20 cellular contexts compared by ENCODE assay signal in the genomic region with DNA sequence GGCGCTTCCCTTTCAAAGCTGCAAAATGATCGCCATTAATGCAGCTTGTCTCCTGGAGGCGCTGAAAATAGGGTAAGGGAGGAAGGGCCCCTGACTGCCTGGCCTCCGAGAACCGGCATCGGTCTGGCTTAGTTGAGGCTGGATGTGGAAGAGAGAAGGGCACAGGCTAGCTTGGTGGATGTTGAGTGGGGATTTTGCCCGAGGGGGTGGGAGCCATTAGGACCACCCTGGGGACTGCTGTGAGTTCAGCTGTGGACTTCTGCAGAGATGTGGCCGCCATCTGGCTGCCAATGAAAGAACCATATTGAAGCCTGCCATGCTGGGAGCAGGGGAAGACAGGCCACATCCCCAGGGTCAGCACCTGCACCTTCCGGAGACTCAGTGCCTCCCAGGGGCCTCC. TPM values are rescaled to one million over a fixed set of nuclear protein-coding genes. Genes with fewer than 3 reads are reported as not detected.
DNase-seq lines count a peak whose midpoint lies in the region; ATAC-seq and TF ChIP-seq lines count a peak whose summit lies in the region.
"Had no signal": no experiment of that assay in that cellular context is flagged by ENCODE, and none has a peak within 500 bp of the region (broad histone marks: within the 10 kb centered on the region; RNA-seq: fewer than 3 reads in every experiment).

No MANE protein-coding gene starts in this region.

- no peak overlapping the region for H4K91ac ChIP-seq in H9 (ENCODE audit: insufficient read length, low read depth, low read length)
- H4K91ac ChIP-seq in neuronal stem cell (ENCODE audit: low read depth, low read length, poor library complexity), result no peak overlapping the region

- H3K27ac Mint-ChIP-seq in H9 (no peak overlapping the region), chondrocyte (ENCODE audit: unreplicated experiment) (no peak overlapping the region)
- H3K27ac Mint-ChIP-seq: CD4-positive, alpha-beta memory T cell had no signal

- no peak overlapping the region for H3K56ac ChIP-seq in H9 (ENCODE audit: insufficient read length, low read depth, low read length)

- H3K9me3 ChIP-seq in H9 (ENCODE audit: control insufficient read depth, low read depth, low read length) (no peaks in the 10 kb centered on the region), neuronal stem cell (replicated peaks in 1 of 2; ENCODE audit: control insufficient read depth in 2 of 2, insufficient read depth in 1 of 2, low read depth in 1 of 2, low read length in 2 of 2) (no peaks in the 10 kb centered on the region)
- H3K9me3 ChIP-seq: A549 had no signal

- H3K9me3 Mint-ChIP-seq in H9 (no peaks in the 10 kb centered on the region), chondrocyte (ENCODE audit: low read depth) (no peaks in the 10 kb centered on the region)
- H3K9me3 Mint-ChIP-seq: CD4-positive, alpha-beta memory T cell had no signal

- no peak overlapping the region for H3K14ac ChIP-seq in H9 (ENCODE audit: insufficient read depth, low read length)
- H3K14ac ChIP-seq in neuronal stem cell (ENCODE audit: low read length), result peak overlapping the region; percentile 47

- peak; percentile 23 for DNase-seq in H9
- DNase-seq in chondrocyte (ENCODE audit: low spot score), result peak; percentile 41
- no peak for DNase-seq in neuronal stem cell (ENCODE audit: low spot score)
- DNase-seq in retina, result peak; percentile 53
- DNase-seq in stimulated activated CD4-positive, alpha-beta T cell treated with anti-CD3 and anti-CD28 coated beads, Interleukin-4, amount 100 ng/mL, for 24 hours, result no peak
- no peak for DNase-seq in ACHN
- DNase-seq: 8988T; C1 segment of cervical spinal cord; Calu3; CD4-positive, alpha-beta memory T cell; COR-L47; DMS53; DMS79 treated with DMSO at 0.1 percent for 48 hours; GF-D8; GOT3; HCEC 1CT had no signal

- H2AFZ ChIP-seq in H9 (ENCODE audit: low read length), result no peak overlapping the region
- peak overlapping the region; percentile 54 for H2AFZ ChIP-seq in neuronal stem cell (ENCODE audit: low read length)

- in situ Hi-C loops in ACHN (cut with HindIII; ENCODE audit: low pct_ligation_motif_present, low pct_unique_long_range_greater_than_20kb, low sequenced_read_pairs), result no loop called here

- no peak overlapping the region for H3K23ac ChIP-seq in H9 (ENCODE audit: insufficient read length, low read depth, low read length)
- peak overlapping the region; percentile 89 for H3K23ac ChIP-seq in neuronal stem cell (ENCODE audit: low read depth, low read length, poor library complexity)

- no peak overlapping the region for H3K4me3 Mint-ChIP-seq in H9
- H3K4me3 Mint-ChIP-seq in chondrocyte (ENCODE audit: unreplicated experiment), result no peak overlapping the region
- H3K4me3 Mint-ChIP-seq: CD4-positive, alpha-beta memory T cell had no signal

- peaks cover 21% of the 10 kb centered on the region for H3K27me3 Mint-ChIP-seq in H9 (ENCODE audit: low read depth)
- peaks cover 19% of the 10 kb centered on the region for H3K27me3 Mint-ChIP-seq in chondrocyte (ENCODE audit: low read depth)

- H2AK5ac ChIP-seq in H9 (ENCODE audit: insufficient read length, low read length), result no peak overlapping the region
- peak overlapping the region; percentile 45 for H2AK5ac ChIP-seq in neuronal stem cell (ENCODE audit: low read depth, low read length)

- no peaks in the 10 kb centered on the region for H3K36me3 Mint-ChIP-seq in H9 (ENCODE audit: insufficient read depth in 1 of 3, low read depth in 3 of 3)
- no peaks in the 10 kb centered on the region for H3K36me3 Mint-ChIP-seq in chondrocyte (ENCODE audit: low read depth)
- H3K36me3 Mint-ChIP-seq: CD4-positive, alpha-beta memory T cell had no signal

- H3K36me3 ChIP-seq in neuronal stem cell (replicated peaks in 1 of 2; ENCODE audit: control insufficient read depth in 2 of 2, insufficient read depth in 2 of 2, low read length in 2 of 2), result no peaks in the 10 kb centered on the region

- no peak overlapping the region for H2BK12ac ChIP-seq in H9 (ENCODE audit: insufficient read length, low read depth, low read length)
- peak overlapping the region; percentile 30 for H2BK12ac ChIP-seq in neuronal stem cell (ENCODE audit: low read length)

- H4K8ac ChIP-seq in H9 (replicated peaks; ENCODE audit: insufficient read length, low read depth, low read length) (no peak overlapping the region), neuronal stem cell (ENCODE audit: low read depth, low read length) (no peak overlapping the region)

- H3K79me2 ChIP-seq in H9 (ENCODE audit: insufficient read depth, low read length), result no peaks in the 10 kb centered on the region

- no peak overlapping the region for H4K5ac ChIP-seq in H9 (ENCODE audit: insufficient read length, low read depth, low read length)

- H3K18ac ChIP-seq in H9 (ENCODE audit: insufficient read length, low read depth, low read length) (no peak overlapping the region), neuronal stem cell (ENCODE audit: low read length) (peak overlapping the region; percentile 63)

- H3K4me1 Mint-ChIP-seq in H9 (peaks cover 9 to 16% of the 10 kb centered on the region in 2 experiments), chondrocyte (ENCODE audit: low read depth) (no peaks in the 10 kb centered on the region)

- H3K4me2 ChIP-seq in H9 (ENCODE audit: insufficient read depth, insufficient read length, low read length), result no peak overlapping the region
- no peak overlapping the region for H3K4me2 ChIP-seq in neuronal stem cell (ENCODE audit: insufficient read depth, low read length, poor library complexity, severe bottlenecking)
- H3K4me2 ChIP-seq: A549 had no signal

- H2BK15ac ChIP-seq in H9 (ENCODE audit: low read depth, low read length) (no peak overlapping the region), neuronal stem cell (ENCODE audit: low read length) (no peak overlapping the region)

- H4K20me1 ChIP-seq in H9 (ENCODE audit: control insufficient read depth, insufficient read depth, insufficient read length), result no peaks in the 10 kb centered on the region

- H3K9ac ChIP-seq in H9 (ENCODE audit: extremely low read depth, insufficient read length, low read length) (no peak overlapping the region), neuronal stem cell (ENCODE audit: low read depth, low read length, poor library complexity) (no peak overlapping the region)

- TF ChIP-seq CTCF in H9 (conservative IDR thresholded peaks at IDR 0.05) (no peak), chondrocyte (IDR thresholded peaks at IDR 0.05) (no peak)

- H2BK5ac ChIP-seq in H9 (ENCODE audit: insufficient read length, low read length) (no peak overlapping the region), neuronal stem cell (ENCODE audit: low read length) (no peak overlapping the region)

- H2BK120ac ChIP-seq in H9 (ENCODE audit: low read depth, low read length, poor library complexity, severe bottlenecking), result no peak overlapping the region
- H2BK120ac ChIP-seq in neuronal stem cell (ENCODE audit: low read depth, low read length), result no peak overlapping the region

- H3K4me1 ChIP-seq in H9 (ENCODE audit: insufficient read depth, low read length), result no peaks in the 10 kb centered on the region
- peaks cover 4 to 11% of the 10 kb centered on the region in 2 donors for H3K4me1 ChIP-seq in neuronal stem cell (ENCODE audit: control insufficient read depth in 2 of 2, insufficient read depth in 1 of 2, low read depth in 1 of 2, low read length in 2 of 2)
- H3K4me1 ChIP-seq: A549 had no signal

- H3K4ac ChIP-seq in H9 (ENCODE audit: low read depth, low read length) (no peak overlapping the region), neuronal stem cell (ENCODE audit: low read length) (no peak overlapping the region)

- no peak overlapping the region for H3K27ac ChIP-seq in H9 (ENCODE audit: insufficient read length, low read depth, low read length)
- H3K27ac ChIP-seq in neuronal stem cell (replicated peaks; ENCODE audit: low read length), result no peak overlapping the region
- H3K27ac ChIP-seq: A549 had no signal

- no peak overlapping the region for H2BK20ac ChIP-seq in H9 (ENCODE audit: low read depth, low read length, poor library complexity, severe bottlenecking)

- H3K79me1 ChIP-seq in H9 (ENCODE audit: insufficient read depth, low read depth, low read length, poor library complexity, severe bottlenecking) (no peaks in the 10 kb centered on the region), neuronal stem cell (ENCODE audit: low read depth, low read length) (no peaks in the 10 kb centered on the region)

- H3K27me3 ChIP-seq in H9 (ENCODE audit: insufficient read depth, low read length) (no peaks in the 10 kb centered on the region), neuronal stem cell (ENCODE audit: control insufficient read depth in 3 of 3, insufficient read depth in 3 of 3, low read depth in 1 of 3, low read length in 3 of 3) (peaks cover 0 to 32% (median 4%) of the 10 kb centered on the region in 3 experiments)

- H3T11ph ChIP-seq in H9 (ENCODE audit: low read length), result no peak overlapping the region

- no peak overlapping the region for H3K4me3 ChIP-seq in neuronal stem cell (ENCODE audit: low read length in 2 of 2)
- H3K4me3 ChIP-seq: A549 had no signal

- no CpG with 5 or more reads among the region's 9 CpGs for WGBS in H9 (ENCODE audit: extremely low coverage, insufficient read length, low lambda C conversion rate)
- WGBS in neuronal stem cell (ENCODE audit: extremely low coverage in 2 of 2, insufficient read length in 2 of 2, insufficient replicate concordance in 1 of 2), 2 donors, result no CpG with 5 or more reads among the region's 9 CpGs

- ATAC-seq in GM21526 (IDR thresholded peaks at IDR 0.05; ENCODE audit: low FRiP score, unreplicated experiment), result no peak
- ATAC-seq: A549 had no signal

- H3K23me2 ChIP-seq in H9 (ENCODE audit: insufficient read length, low read depth, low read length, poor library complexity, severe bottlenecking), result no peaks in the 10 kb centered on the region

RNA-seq across cellular contexts. Expression of a gene that starts 14.6 kb away (rescaled TPM):
- total RNA-seq in H9 (2021) (48.9 and 53.5 TPM in 2 replicates), chondrocyte (56.5 to 77.7 TPM (median 58.8 TPM) in 3 replicates)
- polyA plus RNA-seq in neuronal stem cell (2013, experiment 1 of 2), result 19.9 TPM
- 21.0 TPM for polyA plus RNA-seq in neuronal stem cell (2013, experiment 2 of 2)

RNA-seq across cellular contexts. Expression of a gene that starts 57.0 kb away (rescaled TPM):
- total RNA-seq in H9 (2021) (0.70 and 0.77 TPM in 2 replicates), chondrocyte (not detected in 3 replicates)
- polyA plus RNA-seq in neuronal stem cell (2013, experiment 1 of 2), result not detected
- not detected for polyA plus RNA-seq in neuronal stem cell (2013, experiment 2 of 2)
- total RNA-seq: Calu3; CD4-positive, alpha-beta memory T cell; G401 had no signal
- polyA plus RNA-seq: BJ; CD4-positive, alpha-beta memory T cell had no signal

Comparison
In these comparisons a context has a peak if more than half of its experiments do, and no peak if none do; other contexts are left out.
1. DNase-seq: peak in H9 (single experiment), chondrocyte (single experiment) and retina (single experiment); none in neuronal stem cell (single experiment), stimulated activated CD4-positive, alpha-beta T cell treated with anti-CD3 and anti-CD28 coated beads, Interleukin-4, amount 100 ng/mL, for 24 hours (single experiment) and ACHN (single experiment).